ENCODE assay signal across 10 cellular contexts in the genomic region with DNA sequence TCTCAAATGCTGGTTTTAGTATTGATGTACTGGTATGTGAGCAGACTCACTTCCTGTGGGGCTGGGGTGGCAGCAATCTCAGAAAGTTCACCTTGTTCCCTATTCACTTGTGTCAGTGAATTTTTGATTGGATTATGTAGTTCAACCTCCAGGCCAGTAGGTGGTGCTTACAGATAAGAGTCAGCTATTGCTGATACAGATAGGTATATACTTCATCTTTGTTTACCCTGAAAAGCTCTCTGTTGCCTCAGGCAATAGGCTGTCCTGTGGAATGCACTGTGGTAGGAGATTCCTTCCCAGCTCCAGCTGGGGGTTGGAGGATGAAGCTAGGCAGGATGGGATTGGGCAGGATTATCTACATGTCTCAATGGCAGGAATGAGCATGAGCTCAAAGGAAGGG.
DNase-seq lines count a peak whose midpoint lies in the region; ATAC-seq and TF ChIP-seq lines count a peak whose summit lies in the region.
"Had no signal": no experiment of that assay in that cellular context is flagged by ENCODE, and none has a peak within 500 bp of the region (broad histone marks: within the 10 kb centered on the region; RNA-seq: fewer than 3 reads in every experiment).

No MANE protein-coding gene starts in this region.

- no peaks in the 10 kb centered on the region for H3K79me1 ChIP-seq in mesenchymal stem cell (replicated peaks; ENCODE audit: low read length, poor library complexity, severe bottlenecking)

- TF ChIP-seq CTCF in GM06990 (IDR thresholded peaks at IDR 0.05; ENCODE audit: insufficient read depth, low read length, poor library complexity, severe bottlenecking) (peak; percentile 24), OCI-LY1 (IDR thresholded peaks at IDR 0.05; ENCODE audit: low read length) (peak; percentile 57)

- DNase-seq in GM06990 (ENCODE audit: extremely low read depth, insufficient read length) (no peak), mesenchymal stem cell (no peak), ecto neural progenitor cell (ENCODE audit: low spot score) (no peak), substantia nigra (lab: John Stamatoyannopoulos, UW) (no peak), DMS114 treated with DMSO at 0.1 percent for 48 hours (lab: John Stamatoyannopoulos, UW; ENCODE audit: unreplicated experiment) (no peak)
- DNase-seq: esophagus squamous epithelium, small intestine had no signal

- H3K9me2 ChIP-seq in OCI-LY1 (ENCODE audit: low read depth, low read length) = no peaks in the 10 kb centered on the region

- no peak overlapping the region for H3K18ac ChIP-seq in mesenchymal stem cell (ENCODE audit: low read depth in 1 of 2, low read length in 2 of 2)

- H3K27ac ChIP-seq in OCI-LY1 (ENCODE audit: low read depth, low read length, poor library complexity, severe bottlenecking) = no peak overlapping the region
- no peak overlapping the region for H3K27ac ChIP-seq in mesenchymal stem cell (ENCODE audit: low read length, poor library complexity, severe bottlenecking)
- no peak overlapping the region for H3K27ac ChIP-seq in substantia nigra (ENCODE audit: low read depth, low read length, poor library complexity, severe bottlenecking)
- H3K27ac ChIP-seq: esophagus squamous epithelium had no signal

- no peak overlapping the region for H3K9ac ChIP-seq in OCI-LY1 (ENCODE audit: low read length)
- no peak overlapping the region for H3K9ac ChIP-seq in mesenchymal stem cell (ENCODE audit: low read length)

- H2AK5ac ChIP-seq in mesenchymal stem cell (ENCODE audit: low read length, severe bottlenecking) = no peak overlapping the region

- H3K9me3 ChIP-seq in OCI-LY1 (ENCODE audit: low read length) (no peaks in the 10 kb centered on the region), mesenchymal stem cell (ENCODE audit: control insufficient read depth, low read length) (peaks cover 32% of the 10 kb centered on the region)
- H3K9me3 ChIP-seq: esophagus squamous epithelium had no signal

- H3K4ac ChIP-seq in mesenchymal stem cell (ENCODE audit: low read depth in 1 of 2, low read length in 2 of 2) = no peak overlapping the region

- 0 out of 2 replicates have a peak, but pooled peaks cover 2% of the 10 kb centered on the region for H3K79me2 ChIP-seq in OCI-LY1 (ENCODE audit: insufficient read depth, low read length)

- no peaks in the 10 kb centered on the region for H3F3A ChIP-seq in OCI-LY1 (ENCODE audit: insufficient read depth, low read length)

- H3K36me3 ChIP-seq in GM06990 (ENCODE audit: control insufficient read depth, insufficient read depth, low read length) = no peaks in the 10 kb centered on the region
- no peaks in the 10 kb centered on the region for H3K36me3 ChIP-seq in OCI-LY1 (ENCODE audit: insufficient read depth, low read length)
- no peaks in the 10 kb centered on the region for H3K36me3 ChIP-seq in mesenchymal stem cell (ENCODE audit: control insufficient read depth in 1 of 2, insufficient read depth in 2 of 2, low read depth in 1 of 2, low read length in 2 of 2)
- H3K36me3 ChIP-seq: esophagus squamous epithelium had no signal

- H2BK15ac ChIP-seq in mesenchymal stem cell (ENCODE audit: low read depth, poor library complexity, severe bottlenecking) = no peak overlapping the region

- peak; percentile 49 for ATAC-seq in HG02610 (IDR thresholded peaks at IDR 0.05; ENCODE audit: unreplicated experiment)
- ATAC-seq: activated CD4-positive, CD25-positive, alpha-beta regulatory T cell treated with anti-CD3 and anti-CD28 coated beads, Interleukin-2, amount 50 U/mL, for 24 hours had no signal

- H2AFZ ChIP-seq in OCI-LY1 (ENCODE audit: low read length) = no peak overlapping the region
- peak overlapping the region; percentile 1 for H2AFZ ChIP-seq in mesenchymal stem cell (ENCODE audit: low read depth, low read length)

- no peak overlapping the region for H3K4me3 ChIP-seq in GM06990 (replicated peaks; ENCODE audit: low read depth, low read length)
- H3K4me3 ChIP-seq in OCI-LY1 (ENCODE audit: low read depth, low read length, poor library complexity, severe bottlenecking) = no peak overlapping the region
- H3K4me3 ChIP-seq in mesenchymal stem cell (ENCODE audit: insufficient read depth in 1 of 2, low read depth in 1 of 2, low read length in 2 of 2) = no peak overlapping the region
- H3K4me3 ChIP-seq: esophagus squamous epithelium had no signal

- no peak overlapping the region for H2BK5ac ChIP-seq in mesenchymal stem cell (ENCODE audit: low read depth, low read length, poor library complexity, severe bottlenecking)

- H2BK120ac ChIP-seq in mesenchymal stem cell (ENCODE audit: low read depth, low read length) = no peak overlapping the region

- no peak overlapping the region for H4K8ac ChIP-seq in mesenchymal stem cell (ENCODE audit: low read length)

- no peak overlapping the region for H2BK12ac ChIP-seq in mesenchymal stem cell (ENCODE audit: low read length in 2 of 2)

- H3K27me3 ChIP-seq in GM06990 (replicated peaks; ENCODE audit: control insufficient read depth, insufficient read depth, low read length) = no peaks in the 10 kb centered on the region
- H3K27me3 ChIP-seq in OCI-LY1 (ENCODE audit: insufficient read depth, low read length) = no peaks in the 10 kb centered on the region
- no peaks in the 10 kb centered on the region for H3K27me3 ChIP-seq in mesenchymal stem cell (ENCODE audit: control insufficient read depth in 1 of 2, insufficient read depth in 1 of 2, low read length in 2 of 2)
- H3K27me3 ChIP-seq: esophagus squamous epithelium had no signal

- H4K20me1 ChIP-seq in OCI-LY1 (ENCODE audit: insufficient read depth, low read length) = no peaks in the 10 kb centered on the region

- H3K23ac ChIP-seq in mesenchymal stem cell (ENCODE audit: low read length in 2 of 2) = no peak overlapping the region

- no peaks in the 10 kb centered on the region for H3K4me1 ChIP-seq in OCI-LY1 (ENCODE audit: insufficient read depth, low read length, severe bottlenecking)
- H3K4me1 ChIP-seq in mesenchymal stem cell (ENCODE audit: control insufficient read depth, insufficient read depth, low read depth, low read length) = no peaks in the 10 kb centered on the region
- H3K4me1 ChIP-seq: esophagus squamous epithelium had no signal

- H4K91ac ChIP-seq in mesenchymal stem cell (ENCODE audit: low read length) = no peak overlapping the region

- H3K4me2 ChIP-seq in OCI-LY1 (ENCODE audit: low read length) (no peak overlapping the region), mesenchymal stem cell (ENCODE audit: low read length, poor library complexity, severe bottlenecking) (peak overlapping the region; percentile 29)

- no peak overlapping the region for H3K14ac ChIP-seq in mesenchymal stem cell (ENCODE audit: low read length in 2 of 2)
